Comparison of ENCODE assay signal across 11 cellular contexts in genomic region chr11:129643031-129643721, GRCh38.
DNase-seq lines count a peak whose midpoint lies in the region; ATAC-seq, FAIRE-seq and TF ChIP-seq lines count a peak whose summit lies in the region.
"Had no signal": no experiment of that assay in that cellular context is flagged by ENCODE, and none has a peak within 500 bp of the region (broad histone marks: within the 10 kb centered on the region; RNA-seq: fewer than 3 reads in every experiment).

No MANE protein-coding gene starts in this region.

- peak overlapping the region; percentile 32; the same call in 1 of the 2 replicates for H2AFZ ChIP-seq in Loucy (ENCODE audit: low read length)

- H3K27ac ChIP-seq in lower lobe of right lung (no peak overlapping the region), small intestine (ENCODE audit: low read depth in 1 of 2, low read length in 1 of 2) (no peak overlapping the region)
- H3K27ac ChIP-seq: psoas muscle had no signal

- no peaks in the 10 kb centered on the region for H3F3A ChIP-seq in Loucy (ENCODE audit: low read depth)

- WGBS in small intestine, 3 donors: 71 to 85% (median 77%) methylated on average over 6 of the region's 6 CpGs

- H3K9me3 Mint-ChIP-seq in activated T-helper 1 cell treated with anti-CD3 and anti-CD28 coated beads, Interleukin-12 subunit alpha, Interleukin-12 subunit beta, Interleukin-2, Interleukin-4 antibody, amounts not matched to agents 30 ng/mL and 10 ng/mL and 1 ng/mL, durations not matched to agents 14 hours and 24 hours and 36 hours: peaks cover 12% of the 10 kb centered on the region
- H3K9me3 Mint-ChIP-seq: immature natural killer cell had no signal

- no peaks in the 10 kb centered on the region for H3K27me3 Mint-ChIP-seq in activated T-helper 1 cell treated with anti-CD3 and anti-CD28 coated beads, Interleukin-12 subunit alpha, Interleukin-12 subunit beta, Interleukin-2, Interleukin-4 antibody, amounts not matched to agents 30 ng/mL and 10 ng/mL and 1 ng/mL, durations not matched to agents 14 hours and 24 hours and 36 hours (ENCODE audit: insufficient read depth)
- H3K27me3 Mint-ChIP-seq: dendritic cell treated with granulocyte-macrophage colony-stimulating factor and Interleukin-4, amounts not matched to agents 40 ng/mL and 50 ng/mL, for 4 days had no signal

- no peak overlapping the region for H3K4me3 ChIP-seq in Loucy (ENCODE audit: low read length, poor library complexity, severe bottlenecking)
- no peak overlapping the region for H3K4me3 ChIP-seq in lower lobe of right lung
- no peak overlapping the region for H3K4me3 ChIP-seq in small intestine (ENCODE audit: low read depth in 1 of 2, low read length in 2 of 2)
- H3K4me3 ChIP-seq: psoas muscle had no signal

- H3K9ac ChIP-seq in Loucy (ENCODE audit: low read depth, low read length, poor library complexity, severe bottlenecking): no peak overlapping the region

- H3K9me2 ChIP-seq in Loucy (replicated peaks; ENCODE audit: low read depth, low read length): no peaks in the 10 kb centered on the region

- H3K36me3 Mint-ChIP-seq in activated T-helper 1 cell treated with anti-CD3 and anti-CD28 coated beads, Interleukin-12 subunit alpha, Interleukin-12 subunit beta, Interleukin-2, Interleukin-4 antibody, amounts not matched to agents 30 ng/mL and 10 ng/mL and 1 ng/mL, durations not matched to agents 14 hours and 24 hours and 36 hours (ENCODE audit: low read depth): peaks cover 5% of the 10 kb centered on the region
- H3K36me3 Mint-ChIP-seq: immature natural killer cell had no signal

- H3K36me3 ChIP-seq in Loucy (ENCODE audit: insufficient read depth, low read length) (no peaks in the 10 kb centered on the region), lower lobe of right lung (no peaks in the 10 kb centered on the region), small intestine (ENCODE audit: control insufficient read depth in 2 of 2, insufficient read depth in 2 of 2, low read length in 2 of 2) (no peaks in the 10 kb centered on the region)

- H3K27ac Mint-ChIP-seq in activated T-helper 1 cell treated with anti-CD3 and anti-CD28 coated beads, Interleukin-12 subunit alpha, Interleukin-12 subunit beta, Interleukin-2, Interleukin-4 antibody, amounts not matched to agents 30 ng/mL and 10 ng/mL and 1 ng/mL, durations not matched to agents 14 hours and 24 hours and 36 hours: peak overlapping the region; percentile 90
- H3K27ac Mint-ChIP-seq: dendritic cell treated with granulocyte-macrophage colony-stimulating factor and Interleukin-4, amounts not matched to agents 40 ng/mL and 50 ng/mL, for 4 days; immature natural killer cell had no signal

- TF ChIP-seq CTCF in Loucy (conservative IDR thresholded peaks at IDR 0.05; ENCODE audit: low read length) (no peak), lower lobe of right lung (IDR thresholded peaks at IDR 0.05) (no peak)

- H3K9me3 ChIP-seq in Loucy (ENCODE audit: insufficient read depth, low read depth, low read length): no peaks in the 10 kb centered on the region
- no peaks in the 10 kb centered on the region for H3K9me3 ChIP-seq in lower lobe of right lung
- no peaks in the 10 kb centered on the region for H3K9me3 ChIP-seq in small intestine (ENCODE audit: control insufficient read depth, low read depth)
- H3K9me3 ChIP-seq: psoas muscle had no signal

- H3K4me1 ChIP-seq in Loucy (ENCODE audit: insufficient read depth, low read length, poor library complexity, severe bottlenecking) (peaks cover 66% of the 10 kb centered on the region), lower lobe of right lung (no peaks in the 10 kb centered on the region), small intestine (ENCODE audit: control insufficient read depth in 2 of 2, insufficient read depth in 1 of 2, low read depth in 1 of 2, low read length in 1 of 2) (no peaks in the 10 kb centered on the region)
- H3K4me1 ChIP-seq: psoas muscle had no signal

- ATAC-seq in lower lobe of right lung: peak; percentile 84 to 95
- no peak for ATAC-seq in HG03457 (IDR thresholded peaks at IDR 0.05; ENCODE audit: unreplicated experiment)

- FAIRE-seq in small intestine (lab: Jason Lieb, UNC): no peak

- intact Hi-C loops in activated T-helper 1 cell treated with anti-CD3 and anti-CD28 coated beads, Interleukin-12 subunit alpha, Interleukin-12 subunit beta, Interleukin-2, Interleukin-4 antibody, amounts not matched to agents 30 ng/mL and 10 ng/mL and 1 ng/mL, durations not matched to agents 14 hours and 24 hours and 36 hours (cut with micrococcal nuclease): loop anchor here (1.0 to 10.0 kb wide), 5 partner anchors 195 to 681 kb away; partner anchors contain the start of gene PRDM10
- intact Hi-C loops in lower lobe of right lung (cut with DNase I): no loop called here

- no peak overlapping the region for H3K4me2 ChIP-seq in Loucy (ENCODE audit: low read depth, low read length, poor library complexity, severe bottlenecking)

- no peaks in the 10 kb centered on the region for H3K27me3 ChIP-seq in Loucy (ENCODE audit: insufficient read depth, low read length, poor library complexity, severe bottlenecking)
- no peaks in the 10 kb centered on the region for H3K27me3 ChIP-seq in lower lobe of right lung (ENCODE audit: low read depth)
- no peaks in the 10 kb centered on the region for H3K27me3 ChIP-seq in small intestine (ENCODE audit: control insufficient read depth in 2 of 2, insufficient read depth in 2 of 2, low read length in 2 of 2)

- H4K20me1 ChIP-seq in Loucy (ENCODE audit: insufficient read depth, low read length, poor library complexity, severe bottlenecking): no peaks in the 10 kb centered on the region

- peak; percentile 20 for DNase-seq in DMS53 treated with DMSO at 0.1 percent for 48 hours (lab: John Stamatoyannopoulos, UW; ENCODE audit: unreplicated experiment)
- no peak for DNase-seq in activated T-helper 1 cell treated with anti-CD3 and anti-CD28 coated beads, Interleukin-12 subunit alpha, Interleukin-12 subunit beta, Interleukin-2, Interleukin-4 antibody, amounts not matched to agents 30 ng/mL and 10 ng/mL and 1 ng/mL, durations not matched to agents 14 hours and 24 hours and 36 hours (ENCODE audit: low spot score)
- no peak for DNase-seq in lower lobe of right lung
- no peak for DNase-seq in GM19240 (ENCODE audit: insufficient read length, low spot score)
- no peak for DNase-seq in NCI-H2227 treated with DMSO at 0.1 percent for 48 hours (lab: John Stamatoyannopoulos, UW)
- DNase-seq in small intestine: no peak
- DNase-seq: immature natural killer cell, psoas muscle had no signal

- H3K79me2 ChIP-seq in Loucy (ENCODE audit: insufficient read depth, low read length): no peaks in the 10 kb centered on the region

- peaks cover 80% of the 10 kb centered on the region for H3K4me1 Mint-ChIP-seq in activated T-helper 1 cell treated with anti-CD3 and anti-CD28 coated beads, Interleukin-12 subunit alpha, Interleukin-12 subunit beta, Interleukin-2, Interleukin-4 antibody, amounts not matched to agents 30 ng/mL and 10 ng/mL and 1 ng/mL, durations not matched to agents 14 hours and 24 hours and 36 hours (ENCODE audit: low read depth)
- H3K4me1 Mint-ChIP-seq: immature natural killer cell had no signal

- H3K4me3 Mint-ChIP-seq in activated T-helper 1 cell treated with anti-CD3 and anti-CD28 coated beads, Interleukin-12 subunit alpha, Interleukin-12 subunit beta, Interleukin-2, Interleukin-4 antibody, amounts not matched to agents 30 ng/mL and 10 ng/mL and 1 ng/mL, durations not matched to agents 14 hours and 24 hours and 36 hours: peak overlapping the region; percentile 49
- H3K4me3 Mint-ChIP-seq: dendritic cell treated with granulocyte-macrophage colony-stimulating factor and Interleukin-4, amounts not matched to agents 40 ng/mL and 50 ng/mL, for 4 days; immature natural killer cell had no signal
